In genomic region chr11:2097998-2098690, GRCh38 we compare ENCODE assay signal across 16 cellular contexts. TPM values are rescaled to one million over a fixed set of nuclear protein-coding genes. Genes with fewer than 3 reads are reported as not detected.
DNase-seq lines count a peak whose midpoint lies in the region; ATAC-seq, FAIRE-seq and TF ChIP-seq lines count a peak whose summit lies in the region.
"Had no signal": no experiment of that assay in that cellular context is flagged by ENCODE, and none has a peak within 500 bp of the region (broad histone marks: within the 10 kb centered on the region; RNA-seq: fewer than 3 reads in every experiment).

No MANE protein-coding gene starts in this region.

- no peak for TF ChIP-seq CTCF in astrocyte (IDR thresholded peaks at IDR 0.05; ENCODE audit: insufficient read depth, low read depth, low read length)
- no peak for TF ChIP-seq CTCF in tibial nerve (IDR thresholded peaks at IDR 0.05)

- H3K4me2 ChIP-seq in astrocyte (ENCODE audit: low read length), result peak overlapping the region; percentile 72
- H3K4me2 ChIP-seq in mesenchymal stem cell (ENCODE audit: low read length, poor library complexity, severe bottlenecking), result peak overlapping the region; percentile 47

- H3K79me2 ChIP-seq in astrocyte (ENCODE audit: insufficient read depth, low read length), result no peaks in the 10 kb centered on the region

- no peaks in the 10 kb centered on the region for H4K20me1 ChIP-seq in astrocyte (ENCODE audit: insufficient read depth, low read length)

- no peak overlapping the region for H3K4me3 Mint-ChIP-seq in astrocyte (ENCODE audit: unreplicated experiment)
- H3K4me3 Mint-ChIP-seq in stimulated activated effector memory CD8-positive, alpha-beta T cell treated with anti-CD3 and anti-CD28 coated beads, Interleukin-12 subunit alpha, Interleukin-12 subunit beta, amount 100 ng/mL, for 72 hours, result no peak overlapping the region
- H3K4me3 Mint-ChIP-seq: activated B cell treated with CpG ODN at 0.5 μM for 24 hours; dendritic cell treated with granulocyte-macrophage colony-stimulating factor and Interleukin-4, amounts not matched to agents 40 ng/mL and 50 ng/mL, for 4 days; T-helper 2 cell treated with Interferon-gamma antibody and Interleukin-4, amounts not matched to agents 5 μg/mL and 100 μg/mL, for 36 hours had no signal

- H3K27me3 ChIP-seq in astrocyte (ENCODE audit: insufficient read depth, low read length), result no peaks in the 10 kb centered on the region
- peaks cover 0 to 17% of the 10 kb centered on the region in 2 experiments for H3K27me3 ChIP-seq in mesenchymal stem cell (ENCODE audit: control insufficient read depth in 1 of 2, insufficient read depth in 1 of 2, low read length in 2 of 2)
- no peaks in the 10 kb centered on the region for H3K27me3 ChIP-seq in tibial nerve

- H2BK15ac ChIP-seq in mesenchymal stem cell (ENCODE audit: low read depth, poor library complexity, severe bottlenecking), result peak overlapping the region; percentile 54

- peaks cover 2% of the 10 kb centered on the region for H3K36me3 Mint-ChIP-seq in astrocyte (ENCODE audit: low read depth, unreplicated experiment)
- H3K36me3 Mint-ChIP-seq in stimulated activated effector memory CD8-positive, alpha-beta T cell treated with anti-CD3 and anti-CD28 coated beads, Interleukin-12 subunit alpha, Interleukin-12 subunit beta, amount 100 ng/mL, for 72 hours, result peaks cover 6% of the 10 kb centered on the region

- H4K91ac ChIP-seq in mesenchymal stem cell (ENCODE audit: low read length), result peak overlapping the region; percentile 90

- no peak for ATAC-seq in left cardiac atrium
- no peak for ATAC-seq in stimulated activated effector memory CD8-positive, alpha-beta T cell treated with anti-CD3 and anti-CD28 coated beads, Interleukin-12 subunit alpha, Interleukin-12 subunit beta, amount 100 ng/mL, for 72 hours
- ATAC-seq: left colon had no signal

- no peak overlapping the region for H2BK120ac ChIP-seq in mesenchymal stem cell (ENCODE audit: low read depth, low read length)

- H3K18ac ChIP-seq in mesenchymal stem cell (ENCODE audit: low read depth in 1 of 2, low read length in 2 of 2), result peak overlapping the region; percentile 24 to 90

- no peak overlapping the region for H3K23ac ChIP-seq in mesenchymal stem cell (ENCODE audit: low read length in 2 of 2)

- intact Hi-C loops in cardiac septum (cut with DNase I) (no loop called here), left cardiac atrium (cut with DNase I) (no loop called here)

- H3K27ac ChIP-seq in astrocyte (ENCODE audit: low read depth, low read length), result no peak overlapping the region
- H3K27ac ChIP-seq in mesenchymal stem cell (ENCODE audit: low read length, poor library complexity, severe bottlenecking), result peak overlapping the region; percentile 79
- peak overlapping the region in 3 of 4 donors; percentile 15 to 95 (median 90) for H3K27ac ChIP-seq in tibial nerve

- peaks cover 6% of the 10 kb centered on the region for H3K79me1 ChIP-seq in mesenchymal stem cell (replicated peaks; ENCODE audit: low read length, poor library complexity, severe bottlenecking)

- no peak overlapping the region for H3K27ac Mint-ChIP-seq in astrocyte (ENCODE audit: unreplicated experiment)
- no peak overlapping the region for H3K27ac Mint-ChIP-seq in stimulated activated effector memory CD8-positive, alpha-beta T cell treated with anti-CD3 and anti-CD28 coated beads, Interleukin-12 subunit alpha, Interleukin-12 subunit beta, amount 100 ng/mL, for 72 hours
- H3K27ac Mint-ChIP-seq: activated B cell treated with CpG ODN at 0.5 μM for 24 hours; dendritic cell treated with granulocyte-macrophage colony-stimulating factor and Interleukin-4, amounts not matched to agents 40 ng/mL and 50 ng/mL, for 4 days; T-helper 2 cell treated with Interferon-gamma antibody and Interleukin-4, amounts not matched to agents 5 μg/mL and 100 μg/mL, for 36 hours had no signal

- H3K4ac ChIP-seq in mesenchymal stem cell (ENCODE audit: low read depth in 1 of 2, low read length in 2 of 2), result peak overlapping the region; percentile 9 to 41

- H4K8ac ChIP-seq in mesenchymal stem cell (ENCODE audit: low read length), result no peak overlapping the region

- H3K36me3 ChIP-seq in astrocyte (ENCODE audit: insufficient read depth, low read length) (no peaks in the 10 kb centered on the region), mesenchymal stem cell (ENCODE audit: control insufficient read depth in 1 of 2, insufficient read depth in 2 of 2, low read depth in 1 of 2, low read length in 2 of 2) (peaks cover 0 to 3% of the 10 kb centered on the region in 2 experiments), tibial nerve (no peaks in the 10 kb centered on the region)
- H3K36me3 ChIP-seq: suprapubic skin had no signal

- H3K9ac ChIP-seq in astrocyte (ENCODE audit: low read length) (no peak overlapping the region), mesenchymal stem cell (ENCODE audit: low read length) (no peak overlapping the region)

- H2AFZ ChIP-seq in astrocyte (ENCODE audit: low read depth, low read length) (no peak overlapping the region), mesenchymal stem cell (ENCODE audit: low read depth, low read length) (no peak overlapping the region)

- no peak for FAIRE-seq in astrocyte (lab: Jason Lieb, UNC)

- no peak overlapping the region for H3K4me3 ChIP-seq in astrocyte (ENCODE audit: insufficient read depth, low read depth, low read length)
- no peak overlapping the region for H3K4me3 ChIP-seq in mesenchymal stem cell (ENCODE audit: insufficient read depth in 1 of 2, low read depth in 1 of 2, low read length in 2 of 2)
- H3K4me3 ChIP-seq in tibial nerve, result no peak overlapping the region
- H3K4me3 ChIP-seq: suprapubic skin had no signal

- peaks cover 25% of the 10 kb centered on the region for H3K27me3 Mint-ChIP-seq in astrocyte (ENCODE audit: low read depth, unreplicated experiment)

- WGBS in mesenchymal stem cell, result 87% methylated on average over 14 of the region's 14 CpGs
- 86 to 92% methylated on average over 10 to 12 of the region's 14 CpGs for WGBS in tibial nerve, 2 donors

- DNase-seq in cardiac septum (ENCODE audit: low spot score) (peak; percentile 65), left cardiac atrium (no peak), astrocyte (ENCODE audit: low read depth) (no peak), mesenchymal stem cell (no peak), tibial nerve (ENCODE audit: low spot score in 2 of 2) (no peak), SW 1271 (lab: John Stamatoyannopoulos, UW) (no peak), GOT3 (lab: John Stamatoyannopoulos, UW) (no peak)
- no peak for DNase-seq in stimulated activated effector memory CD8-positive, alpha-beta T cell treated with anti-CD3 and anti-CD28 coated beads, Interleukin-12 subunit alpha, Interleukin-12 subunit beta, amount 100 ng/mL, for 72 hours (ENCODE audit: low spot score in 2 of 2)
- DNase-seq: NCI-H1436; stimulated activated CD8-positive, alpha-beta memory T cell treated with anti-CD3 and anti-CD28 coated beads, Interleukin-4, amount 100 ng/mL, for 48 hours had no signal

- H2BK12ac ChIP-seq in mesenchymal stem cell (ENCODE audit: low read length in 2 of 2), result peak overlapping the region; percentile 81 to 85

- H2BK5ac ChIP-seq in mesenchymal stem cell (ENCODE audit: low read depth, low read length, poor library complexity, severe bottlenecking), result peak overlapping the region; percentile 66

- peak overlapping the region; percentile 79 for H2AK5ac ChIP-seq in mesenchymal stem cell (ENCODE audit: low read length, severe bottlenecking)

- peaks cover 8% of the 10 kb centered on the region for H3K9me3 Mint-ChIP-seq in astrocyte (ENCODE audit: unreplicated experiment)
- no peaks in the 10 kb centered on the region for H3K9me3 Mint-ChIP-seq in stimulated activated effector memory CD8-positive, alpha-beta T cell treated with anti-CD3 and anti-CD28 coated beads, Interleukin-12 subunit alpha, Interleukin-12 subunit beta, amount 100 ng/mL, for 72 hours
- H3K9me3 Mint-ChIP-seq: activated B cell treated with CpG ODN at 0.5 μM for 24 hours; dendritic cell treated with granulocyte-macrophage colony-stimulating factor and Interleukin-4, amounts not matched to agents 40 ng/mL and 50 ng/mL, for 4 days; T-helper 2 cell treated with Interferon-gamma antibody and Interleukin-4, amounts not matched to agents 5 μg/mL and 100 μg/mL, for 36 hours had no signal

- peaks cover 13% of the 10 kb centered on the region for H3K4me1 Mint-ChIP-seq in astrocyte (ENCODE audit: low read depth, unreplicated experiment)
- peaks cover 11% of the 10 kb centered on the region for H3K4me1 Mint-ChIP-seq in stimulated activated effector memory CD8-positive, alpha-beta T cell treated with anti-CD3 and anti-CD28 coated beads, Interleukin-12 subunit alpha, Interleukin-12 subunit beta, amount 100 ng/mL, for 72 hours
- H3K4me1 Mint-ChIP-seq: activated B cell treated with CpG ODN at 0.5 μM for 24 hours had no signal

- peak overlapping the region in 1 of 2 experiments; percentile 37 for H3K14ac ChIP-seq in mesenchymal stem cell (ENCODE audit: low read length in 2 of 2)

- H3K4me1 ChIP-seq in astrocyte (ENCODE audit: insufficient read depth, low read length), result peaks cover 41% of the 10 kb centered on the region
- H3K4me1 ChIP-seq in mesenchymal stem cell (ENCODE audit: control insufficient read depth, insufficient read depth, low read depth, low read length), result peaks cover 74% of the 10 kb centered on the region
- H3K4me1 ChIP-seq in tibial nerve, result peaks cover 0 to 64% (median 18%) of the 10 kb centered on the region in 4 donors

- no peak for TF ChIP-seq EP300 in tibial nerve (IDR thresholded peaks at IDR 0.05)

- no peak for TF ChIP-seq POLR2A in tibial nerve (IDR thresholded peaks at IDR 0.05)

- H3K9me3 ChIP-seq in astrocyte (ENCODE audit: insufficient read depth, low read depth, low read length), result peaks cover 7% of the 10 kb centered on the region
- no peaks in the 10 kb centered on the region for H3K9me3 ChIP-seq in mesenchymal stem cell (ENCODE audit: control insufficient read depth, low read length)
- no peaks in the 10 kb centered on the region for H3K9me3 ChIP-seq in tibial nerve
- H3K9me3 ChIP-seq: suprapubic skin had no signal

RNA-seq across cellular contexts. Expression of gene IGF2, which starts 41.0 kb away (rescaled TPM):
- total RNA-seq in cardiac septum (87.7 TPM), left cardiac atrium (100 to 1,000 TPM in 1 of 2 donors, 10 to 100 TPM in 1; 94.3 to 114 TPM), astrocyte (188 and 209 TPM in 2 replicates), tibial nerve (100 to 1,000 TPM; 131 to 246 (median 173) TPM)
- 374 TPM for polyA plus RNA-seq in mesenchymal stem cell (2013, experiment 1 of 2)
- 355 TPM for polyA plus RNA-seq in mesenchymal stem cell (2013, experiment 2 of 2)
- total RNA-seq: activated B cell treated with CpG ODN at 0.5 μM for 24 hours, G401 had no signal
